Comparison of ENCODE assay signal across 1 cellular context in genomic region chr1:1020415-1021009, GRCh38.
A peak's percentile ranks its signal among the peaks of the same experiment; 100 is the strongest.
TF ChIP-seq lines count a peak whose summit lies in the region.

No MANE protein-coding gene starts in this region.

TF ChIP-seq in H1, 55 proteins besides CTCF, POLR2A, EP300 and RAD21:
- no peak for TF ChIP-seq RFX5 (IDR thresholded peaks at IDR 0.05; ENCODE audit: borderline replicate concordance, low read depth, low read length)
- 0 out of 2 replicates have a peak, but pooled peaks have one; percentile 2 for TF ChIP-seq PHF8 (conservative IDR thresholded peaks at IDR 0.05; ENCODE audit: low read depth, low read length)
- no peak for TF ChIP-seq KDM5A (IDR thresholded peaks at IDR 0.05; ENCODE audit: low read length)
- no peak for TF ChIP-seq ATF2 (IDR thresholded peaks at IDR 0.05; ENCODE audit: low read length)
- no peak for TF ChIP-seq FOSL1 (IDR thresholded peaks at IDR 0.05; ENCODE audit: insufficient read depth, low read depth, low read length)
- TF ChIP-seq SAP30 (IDR thresholded peaks at IDR 0.05; ENCODE audit: insufficient read depth, insufficient replicate concordance, low read length) = no peak
- no peak for TF ChIP-seq HDAC2 (IDR thresholded peaks at IDR 0.05; ENCODE audit: borderline replicate concordance in 1 of 2, low read depth in 2 of 2, low read length in 2 of 2)
- no peak for TF ChIP-seq CTBP2 (IDR thresholded peaks at IDR 0.05; ENCODE audit: borderline replicate concordance, insufficient read depth, insufficient read length, low read length)
- no peak for TF ChIP-seq CREB1 (IDR thresholded peaks at IDR 0.05)
- TF ChIP-seq BCL11A (IDR thresholded peaks at IDR 0.05; ENCODE audit: low read depth in 2 of 2, low read length in 2 of 2) = no peak
- no peak for TF ChIP-seq NRF1 (IDR thresholded peaks at IDR 0.05; ENCODE audit: low read depth, low read length)
- no peak for TF ChIP-seq YY1 (IDR thresholded peaks at IDR 0.05; ENCODE audit: low read depth, low read length)
- no peak for TF ChIP-seq CHD1 (IDR thresholded peaks at IDR 0.05; ENCODE audit: low read depth, low read length)
- no peak for TF ChIP-seq RXRA (IDR thresholded peaks at IDR 0.05; ENCODE audit: insufficient read depth, low read depth, low read length)
- TF ChIP-seq TAF7 (optimal IDR thresholded peaks at IDR 0.05; ENCODE audit: borderline replicate concordance, low read depth, low read length) = no peak
- peak; percentile 16; the same call in 1 of the 2 replicates for TF ChIP-seq KDM1A (IDR thresholded peaks at IDR 0.05; ENCODE audit: borderline replicate concordance, low read length)
- no peak for TF ChIP-seq BRCA1 (IDR thresholded peaks at IDR 0.05; ENCODE audit: low read depth, low read length)
- no peak for TF ChIP-seq HDAC6 (IDR thresholded peaks at IDR 0.05; ENCODE audit: low read depth, low read length)
- no peak for TF ChIP-seq SP1 (IDR thresholded peaks at IDR 0.05; ENCODE audit: low read depth, low read length)
- TF ChIP-seq TAF1 (IDR thresholded peaks at IDR 0.05; ENCODE audit: low read depth, low read length) = 0 out of 2 replicates have a peak, but pooled peaks have one; percentile 6
- no peak for TF ChIP-seq TBP (IDR thresholded peaks at IDR 0.05; ENCODE audit: low read depth, low read length)
- TF ChIP-seq EGR1 (IDR thresholded peaks at IDR 0.05; ENCODE audit: borderline replicate concordance, low read depth, low read length) = no peak
- no peak for TF ChIP-seq BACH1 (IDR thresholded peaks at IDR 0.05; ENCODE audit: low read length)
- no peak for TF ChIP-seq SIX5 (IDR thresholded peaks at IDR 0.05; ENCODE audit: low read depth, low read length)
- TF ChIP-seq CBX5 (IDR thresholded peaks at IDR 0.05; ENCODE audit: low read depth, low read length) = no peak
- TF ChIP-seq KDM4A (IDR thresholded peaks at IDR 0.05; ENCODE audit: low read depth, low read length, severe bottlenecking) = peak; percentile 13
- TF ChIP-seq RBBP5 (IDR thresholded peaks at IDR 0.05; ENCODE audit: borderline replicate concordance, low read depth, low read length) = no peak
- no peak for TF ChIP-seq JUND (IDR thresholded peaks at IDR 0.05; ENCODE audit: low read length)
- TF ChIP-seq SIRT6 (IDR thresholded peaks at IDR 0.05; ENCODE audit: low read length) = no peak
